In genomic region chr1:43979528-43980254, GRCh38 we compare ENCODE assay signal across 1 cellular context.
TF ChIP-seq lines count a peak whose summit lies in the region.

No MANE protein-coding gene starts in this region.

TF ChIP-seq in HepG2, 621 proteins besides CTCF, POLR2A, EP300 and RAD21 (continued from another document and continues in another):
- TF ChIP-seq TIGD3 (CRISPR knock-in tag; IDR thresholded peaks at IDR 0.05; ENCODE audit: borderline replicate concordance) (no peak), THAP8 (CRISPR knock-in tag; IDR thresholded peaks at IDR 0.05; ENCODE audit: borderline replicate concordance) (no peak), HDAC1 (CRISPR knock-in tag; IDR thresholded peaks at IDR 0.05) (peak; percentile 80), ZFAT (CRISPR knock-in tag; conservative IDR thresholded peaks at IDR 0.05) (no peak), ZNF501 (CRISPR knock-in tag; IDR thresholded peaks at IDR 0.05) (no peak), ZGPAT (CRISPR knock-in tag; IDR thresholded peaks at IDR 0.05) (no peak), NAIF1 (CRISPR knock-in tag; IDR thresholded peaks at IDR 0.05; ENCODE audit: borderline replicate concordance) (no peak), RARA (CRISPR knock-in tag; IDR thresholded peaks at IDR 0.05) (peak; percentile 49; the same call in 1 of the 2 replicates), GABPB1 (CRISPR knock-in tag; IDR thresholded peaks at IDR 0.05) (peak; percentile 65; the same call in 1 of the 2 replicates), ZSCAN22 (CRISPR knock-in tag; IDR thresholded peaks at IDR 0.05) (no peak; the same call in 1 of the 2 replicates), ZNF761 (CRISPR knock-in tag; conservative IDR thresholded peaks at IDR 0.05) (peak; percentile 76; the same call in 1 of the 2 replicates), PCBP2 (optimal IDR thresholded peaks at IDR 0.05; ENCODE audit: low read depth, low read length, poor library complexity, severe bottlenecking) (no peak), BCLAF1 (IDR thresholded peaks at IDR 0.05) (no peak), NCOA2 (CRISPR knock-in tag; IDR thresholded peaks at IDR 0.05) (peak; percentile 48), DMAP1 (CRISPR knock-in tag; IDR thresholded peaks at IDR 0.05) (peak; percentile 97), KLF11 (CRISPR knock-in tag; IDR thresholded peaks at IDR 0.05) (no peak), MAFK (conservative IDR thresholded peaks at IDR 0.05 in 1 of 2, IDR thresholded peaks at IDR 0.05 in 1 of 2; ENCODE audit: low read length in 2 of 2) (no peak), ESRRA (CRISPR knock-in tag; IDR thresholded peaks at IDR 0.05; ENCODE audit: low read depth) (no peak), ZNF691 (CRISPR knock-in tag; IDR thresholded peaks at IDR 0.05; ENCODE audit: borderline replicate concordance, low read depth) (no peak; the same call in 1 of the 2 replicates), BHLHE40 (IDR thresholded peaks at IDR 0.05; ENCODE audit: low read length) (no peak), KLF12 (CRISPR knock-in tag; IDR thresholded peaks at IDR 0.05; ENCODE audit: borderline replicate concordance) (no peak; the same call in 1 of the 2 replicates), HMG20A (CRISPR knock-in tag; IDR thresholded peaks at IDR 0.05; ENCODE audit: borderline replicate concordance) (no peak), ZNF776 (CRISPR knock-in tag; IDR thresholded peaks at IDR 0.05) (peak; percentile 83; the same call in 1 of the 2 replicates), ISX (CRISPR knock-in tag; conservative IDR thresholded peaks at IDR 0.05) (no peak), KLF6 (CRISPR knock-in tag; IDR thresholded peaks at IDR 0.05) (peak; percentile 66; the same call in 1 of the 2 replicates), ZNF556 (CRISPR knock-in tag; IDR thresholded peaks at IDR 0.05; ENCODE audit: borderline replicate concordance) (peak; percentile 64; the same call in 1 of the 2 replicates), TCF12 (IDR thresholded peaks at IDR 0.05) (no peak), TCF12 (CRISPR knock-in tag; IDR thresholded peaks at IDR 0.05) (0 out of 2 replicates have a peak, but pooled peaks have one; percentile 73), ZNF276 (CRISPR knock-in tag; IDR thresholded peaks at IDR 0.05; ENCODE audit: low read depth) (no peak), ETV6 (CRISPR knock-in tag; conservative IDR thresholded peaks at IDR 0.05) (no peak), MNT (IDR thresholded peaks at IDR 0.05) (peak; percentile 75), ZNF598 (CRISPR knock-in tag; IDR thresholded peaks at IDR 0.05; ENCODE audit: borderline replicate concordance) (peak; percentile 26; the same call in 1 of the 2 replicates), ZBTB26 (CRISPR knock-in tag; IDR thresholded peaks at IDR 0.05; ENCODE audit: borderline replicate concordance) (peak; percentile 61; the same call in 1 of the 2 replicates), UBTF (CRISPR knock-in tag; IDR thresholded peaks at IDR 0.05) (peak; percentile 47; the same call in 1 of the 2 replicates), SRY (CRISPR knock-in tag; IDR thresholded peaks at IDR 0.05) (no peak), ATF1 (CRISPR knock-in tag; IDR thresholded peaks at IDR 0.05) (no peak), ZNF724P (CRISPR knock-in tag; IDR thresholded peaks at IDR 0.05; ENCODE audit: borderline replicate concordance) (peak; percentile 53; the same call in 1 of the 2 replicates), TBP (CRISPR knock-in tag; IDR thresholded peaks at IDR 0.05) (no peak), KAT8 (CRISPR knock-in tag; IDR thresholded peaks at IDR 0.05) (0 out of 2 replicates have a peak, but pooled peaks have one; percentile 26), MED13 (CRISPR knock-in tag; IDR thresholded peaks at IDR 0.05) (peak; percentile 42; the same call in 1 of the 2 replicates), HMGXB4 (CRISPR knock-in tag; IDR thresholded peaks at IDR 0.05; ENCODE audit: borderline replicate concordance in 1 of 2, low read depth in 1 of 2) (peak in 1 of 2 experiments; percentile 55; a peak in 1 of 4 replicates), ZFYVE20 (CRISPR knock-in tag; IDR thresholded peaks at IDR 0.05; ENCODE audit: borderline replicate concordance, low read depth) (no peak), ZNF616 (CRISPR knock-in tag; IDR thresholded peaks at IDR 0.05; ENCODE audit: low read depth) (no peak)
